ENCODE assay signal across 8 cellular contexts in genomic region chr16:89561195-89562026, GRCh38. TPM values are rescaled to one million over a fixed set of nuclear protein-coding genes. Genes with fewer than 3 reads are reported as not detected.
DNase-seq lines count a peak whose midpoint lies in the region; ATAC-seq and TF ChIP-seq lines count a peak whose summit lies in the region.

No MANE protein-coding gene starts in this region.

- DNase-seq in Jurkat, Clone E6-1 (ENCODE audit: low read depth, low spot score), result no peak
- no peak for DNase-seq in MCF 10A (ENCODE audit: unreplicated experiment)
- DNase-seq in mesothelial cell of epicardium (ENCODE audit: low spot score in 2 of 2, unreplicated experiment in 2 of 2), result no peak
- DNase-seq in T-helper 9 cell, result no peak
- DNase-seq in NCI-H526 (lab: John Stamatoyannopoulos, UW), result no peak
- no peak for DNase-seq in HT-29 (ENCODE audit: low spot score)

- CTCF ChIA-PET in MCF 10A (lab: Yijun Ruan, JAX), result no interaction called here

- ATAC-seq in HG02884 (IDR thresholded peaks at IDR 0.05; ENCODE audit: unreplicated experiment), result no peak

- peak overlapping the region; percentile 91 for H3K4me3 Mint-ChIP-seq in MCF 10A (ENCODE audit: unreplicated experiment)
- H3K4me3 Mint-ChIP-seq in mesothelial cell of epicardium, result peak overlapping the region; percentile 93

- no TSS peak for BruUV-seq in MCF 10A (replicated peaks; lab: Mats Ljungman, UMichigan)

- intact Hi-C loops in MCF 10A (cut with micrococcal nuclease), result no loop called here

- no peaks in the 10 kb centered on the region for H3K27me3 Mint-ChIP-seq in MCF 10A (ENCODE audit: insufficient read depth, unreplicated experiment)
- no peaks in the 10 kb centered on the region for H3K27me3 Mint-ChIP-seq in mesothelial cell of epicardium (ENCODE audit: low read depth)

- peak overlapping the region; percentile 93 for H3K27ac ChIP-seq in 22Rv1

- H3K27ac Mint-ChIP-seq in MCF 10A (ENCODE audit: low read depth, unreplicated experiment), result peak overlapping the region; percentile 61
- peak overlapping the region; percentile 51 for H3K27ac Mint-ChIP-seq in mesothelial cell of epicardium

- POLR2A ChIA-PET in MCF 10A (lab: Yijun Ruan, JAX), result interaction anchor here (0.9 to 2.3 kb wide), 11 partner anchors 14 to 249 kb away, joined by 3 to 11 read pairs (median 4); partner anchors contain the start of genes CPNE7 and SPG7

- peaks cover 66% of the 10 kb centered on the region for H3K36me3 Mint-ChIP-seq in MCF 10A (ENCODE audit: insufficient read depth, unreplicated experiment)
- peaks cover 22% of the 10 kb centered on the region for H3K36me3 Mint-ChIP-seq in mesothelial cell of epicardium

- TF ChIP-seq CTCF in 22Rv1 (IDR thresholded peaks at IDR 0.05) (no peak; the same call in 1 of the 2 replicates), MCF 10A (IDR thresholded peaks at IDR 0.05; ENCODE audit: unreplicated experiment) (no peak), mesothelial cell of epicardium (IDR thresholded peaks at IDR 0.05; ENCODE audit: unreplicated experiment) (no peak)

- H3K4me3 ChIP-seq in Jurkat, Clone E6-1 (ENCODE audit: low read length), result peak overlapping the region; percentile 90

- H3K4me1 Mint-ChIP-seq in MCF 10A (ENCODE audit: insufficient read depth, unreplicated experiment), result peaks cover 25% of the 10 kb centered on the region
- H3K4me1 Mint-ChIP-seq in mesothelial cell of epicardium, result peaks cover 43% of the 10 kb centered on the region

- no peaks in the 10 kb centered on the region for H3K9me3 Mint-ChIP-seq in MCF 10A (ENCODE audit: unreplicated experiment)
- no peaks in the 10 kb centered on the region for H3K9me3 Mint-ChIP-seq in mesothelial cell of epicardium

RNA-seq across cellular contexts. Expression of gene RPL13, which starts 0.9 kb away (rescaled TPM):
- polyA plus RNA-seq in Jurkat, Clone E6-1 (2012; ENCODE audit: insufficient read depth, insufficient read length), result 3,252 TPM
- 3,133 and 3,148 TPM in 2 replicates for total RNA-seq in MCF 10A (2022)
- total RNA-seq in mesothelial cell of epicardium, result 2,065 to 2,192 TPM (median 2,184 TPM) in 3 replicates
- 8,222 and 8,866 TPM in 2 replicates for total RNA-seq in HT-29 (2014; rRNA removed; shearing (Covaris generic))

RNA-seq across cellular contexts. Expression of gene CPNE7, which starts 14.1 kb away (rescaled TPM):
- 48.1 TPM for polyA plus RNA-seq in Jurkat, Clone E6-1 (2012; ENCODE audit: insufficient read depth, insufficient read length)
- 86.8 and 92.4 TPM in 2 replicates for total RNA-seq in MCF 10A (2022)
- total RNA-seq in mesothelial cell of epicardium, result 1.2 to 1.7 TPM (median 1.2 TPM) in 3 replicates
- total RNA-seq in HT-29 (2014; rRNA removed; shearing (Covaris generic)), result 16.5 and 23.8 TPM in 2 replicates

RNA-seq across cellular contexts. Expression of gene DPEP1, which starts 52.0 kb away (rescaled TPM):
- not detected for polyA plus RNA-seq in Jurkat, Clone E6-1 (2012; ENCODE audit: insufficient read depth, insufficient read length)
- total RNA-seq in MCF 10A (2022) (0.29 and 0.82 TPM in 2 replicates), mesothelial cell of epicardium (0.36 to 0.47 TPM (median 0.38 TPM) in 3 replicates)
- 81.5 and 82.2 TPM in 2 replicates for total RNA-seq in HT-29 (2014; rRNA removed; shearing (Covaris generic))

RNA-seq across cellular contexts. Expression of gene SPG7, which starts 53.2 kb away (rescaled TPM):
- 73.9 TPM for polyA plus RNA-seq in Jurkat, Clone E6-1 (2012; ENCODE audit: insufficient read depth, insufficient read length)
- 82.4 and 92.3 TPM in 2 replicates for total RNA-seq in MCF 10A (2022)
- total RNA-seq in mesothelial cell of epicardium, result 186 to 199 TPM (median 187 TPM) in 3 replicates
- total RNA-seq in HT-29 (2014; rRNA removed; shearing (Covaris generic)), result 150 and 162 TPM in 2 replicates

Comparison
In these comparisons a context has a peak if more than half of its experiments do, and no peak if none do; other contexts are left out.
1. RNA of gene DPEP1, which starts 52.0 kb away (total RNA-seq): 81.5 to 82.2 TPM in HT-29; 0.29 to 0.82 TPM in MCF 10A and 0.36 to 0.47 TPM in mesothelial cell of epicardium; every median in the first group is over 10 times any median in the second.